Comparison of ENCODE assay signal across 19 cellular contexts in genomic region chr2:112700004-112700667, GRCh38. TPM values are rescaled to one million over a fixed set of nuclear protein-coding genes. Genes with fewer than 3 reads are reported as not detected.
DNase-seq lines count a peak whose midpoint lies in the region; ATAC-seq, FAIRE-seq and TF ChIP-seq lines count a peak whose summit lies in the region.
"Had no signal": no experiment of that assay in that cellular context is flagged by ENCODE, and none has a peak within 500 bp of the region (broad histone marks: within the 10 kb centered on the region; RNA-seq: fewer than 3 reads in every experiment).

No MANE protein-coding gene starts in this region.

- peaks cover 0 to 29% of the 10 kb centered on the region in 2 experiments for H3K4me1 ChIP-seq in K562 (replicated peaks in 1 of 2; ENCODE audit: control insufficient read depth in 2 of 2, insufficient read depth in 2 of 2, low read length in 2 of 2)
- peaks cover 33 to 40% of the 10 kb centered on the region in 2 experiments for H3K4me1 ChIP-seq in neutrophil (ENCODE audit: control insufficient read depth in 1 of 2, insufficient read depth in 1 of 2, low read depth in 1 of 2, low read length in 1 of 2)
- H3K4me1 ChIP-seq: esophagus squamous epithelium, suprapubic skin had no signal

- DNase-seq in CD1c-positive myeloid dendritic cell (ENCODE audit: extremely low spot score) = peak; percentile 91
- DNase-seq in NB4 (ENCODE audit: low read depth) = peak; percentile 83
- no peak for DNase-seq in K562 (ENCODE audit: extremely low read depth in 1 of 4, low spot score in 3 of 4)
- no peak for DNase-seq in caudate nucleus (lab: John Stamatoyannopoulos, UW)
- no peak for DNase-seq in G401 (ENCODE audit: low spot score)
- DNase-seq in erythroblast (lab: John Stamatoyannopoulos, UW) = no peak
- DNase-seq: activated CD4-positive, alpha-beta T cell treated with anti-CD3 and anti-CD28 coated beads for 48 hours; activated T-cell treated with anti-CD3 and anti-CD28 coated beads, Interleukin-2, amount 50 U/mL, for 72 hours; esophagus squamous epithelium; mesenchymal stem cell; NCI-H1048; PC-9; stimulated activated CD4-positive, alpha-beta T cell treated with anti-CD3 and anti-CD28 coated beads, Interleukin-12 subunit alpha, Interleukin-12 subunit beta, amount 100 ng/mL, for 4 hours; T-helper 2 cell had no signal

- ATAC-seq in K562 (no peak), HG02981 (IDR thresholded peaks at IDR 0.05; ENCODE audit: unreplicated experiment) (no peak)
- ATAC-seq: activated T-cell treated with anti-CD3 and anti-CD28 coated beads, Interleukin-2, amount 50 U/mL, for 72 hours had no signal

- H3K79me2 ChIP-seq in K562 (ENCODE audit: control insufficient read depth, insufficient read depth, low read length) = no peaks in the 10 kb centered on the region

- POLR2A ChIA-PET in K562 (lab: Yijun Ruan, JAX) = interaction anchor here (0.7 to 1.6 kb wide), 4 partner anchors 12 to 58 kb away, joined by 3 to 5 read pairs (median 4); no protein-coding TSS in a partner anchor

- TF ChIP-seq POLR2A in NB4 (IDR thresholded peaks at IDR 0.05; ENCODE audit: extremely low read depth, insufficient read length) (no peak), K562 (conservative IDR thresholded peaks at IDR 0.05) (no peak), erythroblast (IDR thresholded peaks at IDR 0.05; ENCODE audit: low read length) (no peak)

- CTCF ChIA-PET in K562 (lab: Yijun Ruan, JAX; ENCODE audit: low intra/inter-chr PET ratio) = no interaction called here

- H3K27ac ChIP-seq in K562 (ENCODE audit: extremely low read depth, low read depth, low read length) (no peak overlapping the region), neutrophil (peak overlapping the region; percentile 99), caudate nucleus (ENCODE audit: low read depth, low read length) (no peak overlapping the region)
- H3K27ac ChIP-seq: PC-9, suprapubic skin had no signal

- H4K20me1 ChIP-seq in K562 (replicated peaks; ENCODE audit: control insufficient read depth, insufficient read depth, low read length) = no peaks in the 10 kb centered on the region

- H3K4me3 ChIP-seq in NB4 (ENCODE audit: low read depth, low read length) (no peak overlapping the region), K562 (no peak overlapping the region), neutrophil (ENCODE audit: low read depth in 1 of 2, low read length in 1 of 2) (peak overlapping the region; percentile 31 to 47)
- H3K4me3 ChIP-seq: coronary artery, esophagus squamous epithelium, PC-9, suprapubic skin had no signal

- H2AFZ ChIP-seq in K562 (ENCODE audit: low read depth, low read length) = peak overlapping the region; percentile 60
- H2AFZ ChIP-seq: PC-9 had no signal

- no peak overlapping the region for H3K4me2 ChIP-seq in K562 (ENCODE audit: insufficient read depth, low read length)
- H3K4me2 ChIP-seq: PC-9 had no signal

- TF ChIP-seq EP300 in K562 (IDR thresholded peaks at IDR 0.05; ENCODE audit: low read length) = no peak

- WGBS in K562 (ENCODE audit: insufficient coverage, low coverage, missing lambda C conversion rate) = 39% methylated on average over 3 of the region's 3 CpGs

- in situ Hi-C loops in K562 (cut with MboI) = no loop called here
- in situ Hi-C loops in G401 (cut with HindIII; ENCODE audit: low sequenced_read_pairs) = no loop called here

- intact Hi-C loops in K562 (cut with micrococcal nuclease) = no loop called here

- TF ChIP-seq RAD21 in K562 (CRISPR knock-in tag; conservative IDR thresholded peaks at IDR 0.05 in 1 of 2, IDR thresholded peaks at IDR 0.05 in 1 of 2) = no peak

- no peak overlapping the region; a peak in 1 of 4 replicates for H3K9ac ChIP-seq in K562 (ENCODE audit: insufficient read depth in 1 of 2, low read depth in 2 of 2, low read length in 2 of 2)

- H3K36me3 ChIP-seq in K562 (ENCODE audit: control insufficient read depth, insufficient read depth, low read length) (no peaks in the 10 kb centered on the region), neutrophil (no peaks in the 10 kb centered on the region)
- H3K36me3 ChIP-seq: esophagus squamous epithelium, suprapubic skin had no signal

- TF ChIP-seq CTCF in NB4 (IDR thresholded peaks at IDR 0.05; ENCODE audit: low read depth, low read length) (no peak), K562 (IDR thresholded peaks at IDR 0.05 in 2 of 3, conservative IDR thresholded peaks at IDR 0.05 in 1 of 3; ENCODE audit: insufficient read depth in 2 of 3, low read depth in 1 of 3, low read length in 3 of 3) (no peak), neutrophil (IDR thresholded peaks at IDR 0.05) (no peak)

- H3K27me3 ChIP-seq in K562 (ENCODE audit: control insufficient read depth in 2 of 2, insufficient read depth in 2 of 2, low read length in 2 of 2) = no peaks in the 10 kb centered on the region
- no peaks in the 10 kb centered on the region for H3K27me3 ChIP-seq in neutrophil
- H3K27me3 ChIP-seq: esophagus squamous epithelium, suprapubic skin had no signal

- FAIRE-seq in K562 (lab: Jason Lieb, UNC) = no peak

- no peaks in the 10 kb centered on the region for H3K9me1 ChIP-seq in K562 (ENCODE audit: control insufficient read depth, insufficient read depth, low read length)

- no TSS peak for BruUV-seq in K562 (replicated peaks; lab: Mats Ljungman, UMichigan)

- H3K9me3 ChIP-seq in K562 (replicated peaks; ENCODE audit: control insufficient read depth, insufficient read depth, low read depth, low read length) = no peaks in the 10 kb centered on the region
- H3K9me3 ChIP-seq in neutrophil = no peaks in the 10 kb centered on the region
- H3K9me3 ChIP-seq: esophagus squamous epithelium, suprapubic skin had no signal

TF ChIP-seq in K562, 482 proteins besides CTCF, POLR2A, EP300 and RAD21 (continues in another document):
- TF ChIP-seq TAF9B (IDR thresholded peaks at IDR 0.05; ENCODE audit: partially characterized antibody) = no peak
- no peak for TF ChIP-seq SP1 (CRISPR knock-in tag; IDR thresholded peaks at IDR 0.05)
- no peak for TF ChIP-seq HDAC2 (IDR thresholded peaks at IDR 0.05)
- no peak for TF ChIP-seq RBM25 (IDR thresholded peaks at IDR 0.05; ENCODE audit: low read depth, low read length, severe bottlenecking)
- TF ChIP-seq DNMT1 (IDR thresholded peaks at IDR 0.05) = no peak
- 0 out of 2 replicates have a peak, but pooled peaks have one; percentile 20 for TF ChIP-seq SMARCA4 (IDR thresholded peaks at IDR 0.05)
- TF ChIP-seq LCOR (CRISPR knock-in tag; IDR thresholded peaks at IDR 0.05) = no peak
- TF ChIP-seq, protein P1, sequence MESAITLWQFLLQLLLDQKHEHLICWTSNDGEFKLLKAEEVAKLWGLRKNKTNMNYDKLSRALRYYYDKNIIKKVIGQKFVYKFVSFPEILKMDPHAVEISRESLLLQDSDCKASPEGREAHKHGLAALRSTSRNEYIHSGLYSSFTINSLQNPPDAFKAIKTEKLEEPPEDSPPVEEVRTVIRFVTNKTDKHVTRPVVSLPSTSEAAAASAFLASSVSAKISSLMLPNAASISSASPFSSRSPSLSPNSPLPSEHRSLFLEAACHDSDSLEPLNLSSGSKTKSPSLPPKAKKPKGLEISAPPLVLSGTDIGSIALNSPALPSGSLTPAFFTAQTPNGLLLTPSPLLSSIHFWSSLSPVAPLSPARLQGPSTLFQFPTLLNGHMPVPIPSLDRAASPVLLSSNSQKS (CRISPR knock-in tag; IDR thresholded peaks at IDR 0.05) = no peak

RNA-seq across cellular contexts. Expression of gene NT5DC4, which starts 20.7 kb away (rescaled TPM):
- 26.6 and 60.2 TPM in 2 replicates for total RNA-seq in K562 (2011; cell fraction: chromatin; rRNA removed; ENCODE audit: low replicate concordance)
- 32.0 and 34.7 TPM in 2 replicates for total RNA-seq in K562 (2011; cell fraction: nucleolus; rRNA removed)
- 22.7 and 29.8 TPM in 2 replicates for total RNA-seq in K562 (2011; cell fraction: nucleoplasm; rRNA removed)
- total RNA-seq in K562 (2014; rRNA removed) (0.94 and 1.0 TPM in 2 replicates), K562 (2014; rRNA removed; fragmentation: Illumina TruSeq; extraction: Trizol) (0.44 and 2.3 TPM in 2 replicates), K562 (2015; rRNA removed; fragmentation: Illumina TruSeq; extraction: Trizol) (0.45 and 0.65 TPM in 2 replicates), K562 (2021) (4.7 and 6.8 TPM in 2 replicates)
- polyA plus RNA-seq in K562 (2011; rRNA removed) (3.4 and 6.9 TPM in 2 replicates), K562 (2014; fragmentation: Illumina TruSeq; extraction: Trizol) (0.56 and 1.8 TPM in 2 replicates), K562 (2014; fragmentation: Nextera tagmentation; extraction: Ambion mirVana) (1 to 10 TPM; 2.5 to 2.8 TPM), K562 (2014; rRNA removed) (1.6 and 5.0 TPM in 2 replicates)
- 0.65 and 1.6 TPM in 2 replicates for polyA plus RNA-seq in K562 (2011; cell fraction: cytosol; rRNA removed)
- polyA plus RNA-seq in K562 (2011; cell fraction: nucleus; rRNA removed) = 39.8 and 97.5 TPM in 2 replicates
- 1.3 and 9.4 TPM in 2 replicates for polyA plus RNA-seq in K562 (2012)
- polyA minus RNA-seq in K562 (2011; rRNA and poly(A)+ RNA removed) = 0.36 and 2.7 TPM in 2 replicates
- 8.7 TPM in 1 of 2 replicates, not detected in the other for polyA minus RNA-seq in K562 (2011; cell fraction: cytosol; rRNA and poly(A)+ RNA removed)
- 6.9 and 15.8 TPM in 2 replicates for polyA minus RNA-seq in K562 (2011; cell fraction: nucleus; rRNA and poly(A)+ RNA removed)
- total RNA-seq in G401 (2014; rRNA removed; shearing (Covaris generic)) = not detected in 2 replicates
- total RNA-seq: esophagus squamous epithelium, HT1080 had no signal

RNA-seq across cellular contexts. Expression of gene SLC20A1, which starts 54.4 kb away (rescaled TPM):
- total RNA-seq in K562 (2011; cell fraction: chromatin; rRNA removed; ENCODE audit: low replicate concordance) = 495 and 804 TPM in 2 replicates
- 263 and 289 TPM in 2 replicates for total RNA-seq in K562 (2011; cell fraction: nucleolus; rRNA removed)
- total RNA-seq in K562 (2011; cell fraction: nucleoplasm; rRNA removed) = 478 and 674 TPM in 2 replicates
- total RNA-seq in K562 (2014; rRNA removed) (64.7 and 66.0 TPM in 2 replicates), K562 (2014; rRNA removed; fragmentation: Illumina TruSeq; extraction: Trizol) (95.1 and 111 TPM in 2 replicates), K562 (2015; rRNA removed; fragmentation: Illumina TruSeq; extraction: Trizol) (66.8 and 68.9 TPM in 2 replicates), K562 (2021) (123 and 136 TPM in 2 replicates)
- polyA plus RNA-seq in K562 (2011; rRNA removed) (101 and 150 TPM in 2 replicates), K562 (2014; fragmentation: Illumina TruSeq; extraction: Trizol) (85.8 and 87.8 TPM in 2 replicates), K562 (2014; fragmentation: Nextera tagmentation; extraction: Ambion mirVana) (10 to 100 TPM; 53.8 to 56.1 TPM), K562 (2014; rRNA removed) (74.7 and 77.3 TPM in 2 replicates)
- polyA plus RNA-seq in K562 (2011; cell fraction: cytosol; rRNA removed) = 105 and 114 TPM in 2 replicates
- 166 and 277 TPM in 2 replicates for polyA plus RNA-seq in K562 (2011; cell fraction: nucleus; rRNA removed)
- 55.6 and 102 TPM in 2 replicates for polyA plus RNA-seq in K562 (2012)
- polyA minus RNA-seq in K562 (2011; rRNA and poly(A)+ RNA removed) = 151 and 243 TPM in 2 replicates
- 79.2 and 124 TPM in 2 replicates for polyA minus RNA-seq in K562 (2011; cell fraction: cytosol; rRNA and poly(A)+ RNA removed)
- 120 and 135 TPM in 2 replicates for polyA minus RNA-seq in K562 (2011; cell fraction: nucleus; rRNA and poly(A)+ RNA removed)
- total RNA-seq in G401 (2014; rRNA removed; shearing (Covaris generic)) = 81.9 and 125 TPM in 2 replicates

Comparison
In these comparisons a context has a peak if more than half of its experiments do, and no peak if none do; other contexts are left out.
1. DNase-seq: peak in CD1c-positive myeloid dendritic cell (single experiment) and NB4 (single experiment); none in K562 (0 of 4), caudate nucleus (0 of 61), G401 (single experiment) and erythroblast (0 of 2).
2. H3K4me3 ChIP-seq: peak in neutrophil (2 of 2); none in NB4 (single experiment) and K562 (single experiment).